Comparison of ENCODE assay signal across 13 cellular contexts in the genomic region with DNA sequence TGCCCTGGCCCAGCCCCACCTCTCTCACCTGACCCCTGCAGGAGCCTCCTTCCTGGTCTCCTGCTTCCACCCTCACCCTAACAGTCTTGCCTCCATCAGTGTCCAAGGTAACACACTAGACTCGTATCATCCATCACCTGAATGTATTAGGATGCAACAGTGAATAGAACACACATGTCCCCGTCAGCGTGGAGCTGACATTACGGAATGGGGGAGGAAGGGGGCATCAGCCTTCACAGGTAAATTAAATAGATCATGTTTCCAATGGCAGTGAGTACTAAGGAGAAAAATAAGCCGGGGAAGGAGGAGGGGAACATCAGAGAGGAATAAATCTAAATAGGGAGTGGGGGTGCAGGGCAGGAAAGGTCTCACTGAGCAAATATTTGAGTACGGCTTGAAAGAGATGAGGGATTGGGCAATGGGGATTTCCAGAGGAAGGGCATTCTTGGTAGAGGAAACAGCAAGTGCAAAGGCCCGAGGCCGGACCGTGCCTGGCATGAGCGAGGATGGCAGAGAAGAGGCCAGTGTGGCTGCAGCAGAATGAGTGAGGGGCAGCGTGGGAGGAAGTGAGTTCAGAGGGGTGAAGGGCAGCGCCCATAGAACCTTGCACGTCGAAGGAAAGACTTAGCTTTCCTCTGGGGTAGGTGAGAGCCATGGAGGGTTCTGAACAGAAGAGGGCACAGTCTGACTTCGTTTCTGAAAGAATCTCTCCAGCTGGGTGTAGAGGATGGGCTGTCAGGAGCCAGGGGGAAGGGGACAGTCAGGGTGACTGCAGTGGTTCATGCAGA.
A peak's percentile ranks its signal among the peaks of the same experiment; 100 is the strongest.
DNase-seq lines count a peak whose midpoint lies in the region; ATAC-seq, FAIRE-seq and TF ChIP-seq lines count a peak whose summit lies in the region.
"Had no signal": no experiment of that assay in that cellular context is flagged by ENCODE, and none has a peak within 500 bp of the region (broad histone marks: within the 10 kb centered on the region; RNA-seq: fewer than 3 reads in every experiment).

No MANE protein-coding gene starts in this region.

- H3K27ac ChIP-seq in A549 (peak overlapping the region; percentile 67 to 87), lung (ENCODE audit: low read depth in 1 of 2, low read length in 1 of 2) (peak overlapping the region; percentile 89 to 90), colonic mucosa (no peak overlapping the region)
- H3K27ac ChIP-seq: BLaER1 had no signal

- no peak overlapping the region for H3K4me3 ChIP-seq in A549
- H3K4me3 ChIP-seq in lung, result no peak overlapping the region
- H3K4me3 ChIP-seq in colonic mucosa, result no peak overlapping the region
- H3K4me3 ChIP-seq: BLaER1, HAP-1 had no signal

- TF ChIP-seq CTCF in A549 (IDR thresholded peaks at IDR 0.05), result peak; percentile 43
- TF ChIP-seq CTCF in lung (IDR thresholded peaks at IDR 0.05; ENCODE audit: control extremely low read depth, extremely low read depth), result no peak
- TF ChIP-seq CTCF in colonic mucosa (IDR thresholded peaks at IDR 0.05), result no peak

- H3K4me1 Mint-ChIP-seq in dendritic cell treated with granulocyte-macrophage colony-stimulating factor and Interleukin-4, amounts not matched to agents 40 ng/mL and 50 ng/mL, for 4 days (ENCODE audit: low read depth), result peaks cover 37% of the 10 kb centered on the region
- H3K4me1 Mint-ChIP-seq in activated T-cell treated with anti-CD3 and anti-CD28 coated beads, Interleukin-2, amount 50 U/mL, for 72 hours (ENCODE audit: low read depth), result no peaks in the 10 kb centered on the region

- H3K27me3 Mint-ChIP-seq in dendritic cell treated with granulocyte-macrophage colony-stimulating factor and Interleukin-4, amounts not matched to agents 40 ng/mL and 50 ng/mL, for 4 days, result peaks cover 26% of the 10 kb centered on the region
- H3K27me3 Mint-ChIP-seq in activated T-cell treated with anti-CD3 and anti-CD28 coated beads, Interleukin-2, amount 50 U/mL, for 72 hours (ENCODE audit: low read depth), result no peaks in the 10 kb centered on the region

- H3K9me3 ChIP-seq in A549 (no peaks in the 10 kb centered on the region), lung (ENCODE audit: control insufficient read depth in 2 of 2, insufficient read depth in 1 of 2, low read length in 1 of 2) (no peaks in the 10 kb centered on the region), colonic mucosa (no peaks in the 10 kb centered on the region)
- H3K9me3 ChIP-seq: BLaER1, HAP-1 had no signal

- peaks cover 54% of the 10 kb centered on the region for H3K4me1 ChIP-seq in A549
- H3K4me1 ChIP-seq in lung (ENCODE audit: control insufficient read depth in 2 of 2, insufficient read depth in 2 of 2, low read length in 2 of 2), result peaks cover 0 to 24% of the 10 kb centered on the region in 2 donors
- H3K4me1 ChIP-seq in colonic mucosa, result no peaks in the 10 kb centered on the region
- H3K4me1 ChIP-seq: HAP-1 had no signal

- TF ChIP-seq EP300 in A549 (IDR thresholded peaks at IDR 0.05), result peak; percentile 81 to 84; a peak in 3 of 5 replicates
- TF ChIP-seq EP300 in Ishikawa (IDR thresholded peaks at IDR 0.05; ENCODE audit: borderline replicate concordance), result no peak

- no peaks in the 10 kb centered on the region for H3K36me3 Mint-ChIP-seq in dendritic cell treated with granulocyte-macrophage colony-stimulating factor and Interleukin-4, amounts not matched to agents 40 ng/mL and 50 ng/mL, for 4 days (ENCODE audit: low read depth)
- H3K36me3 Mint-ChIP-seq in activated T-cell treated with anti-CD3 and anti-CD28 coated beads, Interleukin-2, amount 50 U/mL, for 72 hours (ENCODE audit: insufficient read depth in 2 of 2), result no peaks in the 10 kb centered on the region

- H3K27ac Mint-ChIP-seq in dendritic cell treated with granulocyte-macrophage colony-stimulating factor and Interleukin-4, amounts not matched to agents 40 ng/mL and 50 ng/mL, for 4 days, result peak overlapping the region; percentile 53
- no peak overlapping the region for H3K27ac Mint-ChIP-seq in activated T-cell treated with anti-CD3 and anti-CD28 coated beads, Interleukin-2, amount 50 U/mL, for 72 hours

- CTCF ChIA-PET in A549 (lab: Yijun Ruan, JAX), result interaction anchor here (0.6 to 6.5 kb wide), 26 partner anchors 9 to 215 kb away, joined by 3 to 56 read pairs (median 4); a partner anchor contains a TSS

- ATAC-seq in A549 (peak; percentile 70 to 79), lung (ENCODE audit: insufficient read depth, low FRiP score) (no peak), HG03135 (IDR thresholded peaks at IDR 0.05; ENCODE audit: unreplicated experiment) (no peak)
- no peak for ATAC-seq in activated T-cell treated with anti-CD3 and anti-CD28 coated beads, Interleukin-2, amount 50 U/mL, for 72 hours (replicated peaks in 1 of 2)

- FAIRE-seq in A549 (lab: Jason Lieb, UNC), result no peak

- 11% methylated on average over 15 of the region's 15 CpGs for WGBS in A549 (ENCODE audit: missing lambda C conversion rate)
- whole genome bisulfite sequencing in lung, 2 donors, result 44 to 59% methylated on average over 15 of the region's 15 CpGs

- no peaks in the 10 kb centered on the region for H3K9me3 Mint-ChIP-seq in dendritic cell treated with granulocyte-macrophage colony-stimulating factor and Interleukin-4, amounts not matched to agents 40 ng/mL and 50 ng/mL, for 4 days
- no peaks in the 10 kb centered on the region for H3K9me3 Mint-ChIP-seq in activated T-cell treated with anti-CD3 and anti-CD28 coated beads, Interleukin-2, amount 50 U/mL, for 72 hours

- peak overlapping the region; percentile 58 for H3K4me2 ChIP-seq in A549
- H3K4me2 ChIP-seq: BLaER1 had no signal

- POLR2A ChIA-PET in A549 (lab: Yijun Ruan, JAX), result interaction anchor here (0.7 kb wide), 1 partner anchor 17 kb away, joined by 5 read pairs; no protein-coding TSS in a partner anchor

- TF ChIP-seq POLR2A in A549 (IDR thresholded peaks at IDR 0.05; ENCODE audit: low read length), result no peak

- H3K36me3 ChIP-seq in lung (ENCODE audit: control insufficient read depth in 2 of 2, insufficient read depth in 2 of 2, low read length in 2 of 2) (no peaks in the 10 kb centered on the region), colonic mucosa (no peaks in the 10 kb centered on the region)
- H3K36me3 ChIP-seq: BLaER1, HAP-1 had no signal

- peak in 1 of 2 experiments; percentile 74 for DNase-seq in A549 (ENCODE audit: low read depth in 1 of 2, low spot score in 1 of 2)
- peak; percentile 61 for DNase-seq in lung (ENCODE audit: low spot score)
- no peak for DNase-seq in foreskin melanocyte
- DNase-seq in colonic mucosa, result no peak
- DNase-seq in activated T-cell treated with anti-CD3 and anti-CD28 coated beads, Interleukin-2, amount 50 U/mL, for 72 hours, result no peak
- DNase-seq: activated CD4-positive, alpha-beta T cell treated with anti-CD3 and anti-CD28 coated beads for 48 hours; amniotic stem cell; retina had no signal

- intact Hi-C loops in dendritic cell treated with granulocyte-macrophage colony-stimulating factor and Interleukin-4, amounts not matched to agents 40 ng/mL and 50 ng/mL, for 4 days (cut with micrococcal nuclease), result no loop called here
- intact Hi-C loops in colonic mucosa (cut with DNase I), result no loop called here

- H3K27me3 ChIP-seq in lung (ENCODE audit: control insufficient read depth, insufficient read depth) (no peaks in the 10 kb centered on the region), colonic mucosa (no peaks in the 10 kb centered on the region)
- H3K27me3 ChIP-seq: BLaER1 had no signal

- no peak overlapping the region for H3K4me3 Mint-ChIP-seq in dendritic cell treated with granulocyte-macrophage colony-stimulating factor and Interleukin-4, amounts not matched to agents 40 ng/mL and 50 ng/mL, for 4 days
- no peak overlapping the region for H3K4me3 Mint-ChIP-seq in activated T-cell treated with anti-CD3 and anti-CD28 coated beads, Interleukin-2, amount 50 U/mL, for 72 hours

- no peak overlapping the region for H3K9ac ChIP-seq in colonic mucosa (ENCODE audit: low read depth in 2 of 2, low read length in 2 of 2)
- H3K9ac ChIP-seq: BLaER1 had no signal

- TF ChIP-seq RAD21 in A549 (conservative IDR thresholded peaks at IDR 0.05 in 1 of 2, IDR thresholded peaks at IDR 0.05 in 1 of 2) (peak; percentile 63 to 72), Ishikawa (IDR thresholded peaks at IDR 0.05; ENCODE audit: low read depth) (peak; percentile 34; the same call in 1 of the 2 replicates)

TF ChIP-seq in A549, 52 proteins besides CTCF, POLR2A, EP300 and RAD21 (continues in another document):
- TF ChIP-seq KDM5A (IDR thresholded peaks at IDR 0.05) (no peak), FOXS1 (CRISPR knock-in tag; IDR thresholded peaks at IDR 0.05) (no peak), ESRRA (IDR thresholded peaks at IDR 0.05; ENCODE audit: borderline replicate concordance, low read length) (no peak), KDM1A (IDR thresholded peaks at IDR 0.05; ENCODE audit: low read depth) (0 out of 2 replicates have a peak, but pooled peaks have one; percentile 16), JUN (IDR thresholded peaks at IDR 0.05) (peak; percentile 86 to 91), POLR2AphosphoS2 (conservative IDR thresholded peaks at IDR 0.05; ENCODE audit: low read length) (no peak), RCOR1 (IDR thresholded peaks at IDR 0.05; ENCODE audit: low read depth, low read length) (no peak), MYC (IDR thresholded peaks at IDR 0.05; ENCODE audit: borderline replicate concordance, low read length) (no peak), EHF (CRISPR knock-in tag; IDR thresholded peaks at IDR 0.05) (no peak)

TF ChIP-seq in Ishikawa, 13 proteins besides CTCF, POLR2A, EP300 and RAD21:
- no peak for TF ChIP-seq CEBPB (IDR thresholded peaks at IDR 0.05)
TF ChIP-seq in Ishikawa: peak in this region for 0.

Comparison
In these comparisons a context has a peak if more than half of its experiments do, and no peak if none do; other contexts are left out.
1. ATAC-seq: peak in A549 (2 of 2); none in lung (single experiment), HG03135 (single experiment) and activated T-cell treated with anti-CD3 and anti-CD28 coated beads, Interleukin-2, amount 50 U/mL, for 72 hours (0 of 2).